Comparison of ENCODE assay signal across 31 cellular contexts in genomic region chr3:5267253-5267652, GRCh38.
"Had no signal": no experiment of that assay in that cellular context is flagged by ENCODE, and none has a peak within 500 bp of the region (broad histone marks: within the 10 kb centered on the region; RNA-seq: fewer than 3 reads in every experiment).

No MANE protein-coding gene starts in this region.

- DNase-seq: natural killer cell; occipital lobe; ovary; posterior cingulate gyrus; psoas muscle; right cardiac atrium; spleen; stimulated activated CD4-positive, alpha-beta T cell treated with anti-CD3 and anti-CD28 coated beads, Interleukin-12 subunit alpha, Interleukin-12 subunit beta, amount 100 ng/mL, for 4 hours; stimulated activated CD4-positive, alpha-beta T cell treated with anti-CD3 and anti-CD28 coated beads, Interleukin-1b, Interleukin-23, amount 100 ng/mL, for 48 hours; stimulated activated CD4-positive, alpha-beta T cell treated with anti-CD3 and anti-CD28 coated beads, Interleukin-4, amount 100 ng/mL, for 1 hour; stimulated activated CD4-positive, alpha-beta T cell treated with anti-CD3 and anti-CD28 coated beads, Interleukin-4, amount 100 ng/mL, for 4 hours; stimulated activated CD8-positive, alpha-beta memory T cell treated with anti-CD3 and anti-CD28 coated beads, Interleukin-4, amount 100 ng/mL, for 48 hours; stimulated activated naive CD4-positive, alpha-beta T cell; stimulated activated naive CD8-positive, alpha-beta T cell treated with anti-CD3 and anti-CD28 coated beads, Interleukin-15, amount 100 ng/mL, for 72 hours; stimulated activated naive CD8-positive, alpha-beta T cell treated with anti-CD3 and anti-CD28 coated beads, Interleukin-15, Interleukin-2, amounts not matched to agents 100 U/mL and 50 U/mL, for 24 hours; substantia nigra; testis; tibial artery; transverse colon; upper lobe of right lung; uterus had no signal

- H3K4me1 ChIP-seq: neural progenitor cell, parathyroid adenoma, psoas muscle, spleen, suprapubic skin, testis, tibial artery, transverse colon, upper lobe of right lung, uterus had no signal

- H3K27me3 ChIP-seq: neural progenitor cell, ovary, spleen, suprapubic skin, testis, tibial artery, transverse colon, upper lobe of right lung, uterus had no signal

- H3K27ac ChIP-seq: neural progenitor cell, ovary, parathyroid adenoma, psoas muscle, skin epidermis, spleen, suprapubic skin, testis, tibial artery, transverse colon, upper lobe of right lung, uterus had no signal

- H3K79me2 ChIP-seq: parathyroid adenoma had no signal

- H3K9me3 Mint-ChIP-seq: natural killer cell; nephron; neural progenitor cell; stimulated activated memory B cell treated with anti-CD40 and anti-IgM and Interleukin-4, amounts not matched to agents 10 μg/mL and 1 μg/mL and 100 μg/mL, for 72 hours; stimulated activated naive CD8-positive, alpha-beta T cell treated with anti-CD3 and anti-CD28 coated beads, Interleukin-15, amount 100 ng/mL, for 72 hours; type B pancreatic cell had no signal

- H3K9me3 ChIP-seq: ovary, psoas muscle, spleen, suprapubic skin, testis, tibial artery, transverse colon, upper lobe of right lung, uterus had no signal

- H3K36me3 ChIP-seq: neural progenitor cell, ovary, spleen, suprapubic skin, tibial artery, transverse colon, upper lobe of right lung, uterus had no signal

- H3K27me3 Mint-ChIP-seq: stimulated activated memory B cell treated with anti-CD40 and anti-IgM and Interleukin-4, amounts not matched to agents 10 μg/mL and 1 μg/mL and 100 μg/mL, for 72 hours; stimulated activated naive CD8-positive, alpha-beta T cell treated with anti-CD3 and anti-CD28 coated beads, Interleukin-15, amount 100 ng/mL, for 72 hours; type B pancreatic cell had no signal

- H3K4me2 ChIP-seq: neural progenitor cell, smooth muscle cell had no signal

- H3K36me3 Mint-ChIP-seq: natural killer cell, neural progenitor cell, type B pancreatic cell had no signal

- H2AFZ ChIP-seq: neural progenitor cell, parathyroid adenoma had no signal

- ATAC-seq: natural killer cell; psoas muscle; right cardiac atrium; sciatic nerve; stimulated activated memory B cell treated with anti-CD40 and anti-IgM and Interleukin-4, amounts not matched to agents 10 μg/mL and 1 μg/mL and 100 μg/mL, for 72 hours; stimulated activated naive CD8-positive, alpha-beta T cell treated with anti-CD3 and anti-CD28 coated beads, Interleukin-15, amount 100 ng/mL, for 72 hours; stimulated activated naive CD8-positive, alpha-beta T cell treated with anti-CD3 and anti-CD28 coated beads, Interleukin-15, Interleukin-2, amounts not matched to agents 100 U/mL and 50 U/mL, for 24 hours; upper lobe of right lung had no signal

- H3K4me3 ChIP-seq: neural progenitor cell, ovary, psoas muscle, skin epidermis, smooth muscle cell, spleen, suprapubic skin, testis, tibial artery, transverse colon, upper lobe of right lung, uterus had no signal

- H3K4me1 Mint-ChIP-seq: natural killer cell; nephron; stimulated activated naive CD8-positive, alpha-beta T cell treated with anti-CD3 and anti-CD28 coated beads, Interleukin-15, amount 100 ng/mL, for 72 hours had no signal

- H3K27ac Mint-ChIP-seq: natural killer cell; nephron; neural progenitor cell; progenitor cell of endocrine pancreas; stimulated activated memory B cell treated with anti-CD40 and anti-IgM and Interleukin-4, amounts not matched to agents 10 μg/mL and 1 μg/mL and 100 μg/mL, for 72 hours; stimulated activated naive CD8-positive, alpha-beta T cell treated with anti-CD3 and anti-CD28 coated beads, Interleukin-15, amount 100 ng/mL, for 72 hours; type B pancreatic cell had no signal

- H3K4me3 Mint-ChIP-seq: natural killer cell; nephron; neural progenitor cell; stimulated activated memory B cell treated with anti-CD40 and anti-IgM and Interleukin-4, amounts not matched to agents 10 μg/mL and 1 μg/mL and 100 μg/mL, for 72 hours; stimulated activated naive CD8-positive, alpha-beta T cell treated with anti-CD3 and anti-CD28 coated beads, Interleukin-15, amount 100 ng/mL, for 72 hours; type B pancreatic cell had no signal

- H3K9ac ChIP-seq: neural progenitor cell, parathyroid adenoma had no signal
